ENCODE assay signal across 24 cellular contexts in the genomic region with DNA sequence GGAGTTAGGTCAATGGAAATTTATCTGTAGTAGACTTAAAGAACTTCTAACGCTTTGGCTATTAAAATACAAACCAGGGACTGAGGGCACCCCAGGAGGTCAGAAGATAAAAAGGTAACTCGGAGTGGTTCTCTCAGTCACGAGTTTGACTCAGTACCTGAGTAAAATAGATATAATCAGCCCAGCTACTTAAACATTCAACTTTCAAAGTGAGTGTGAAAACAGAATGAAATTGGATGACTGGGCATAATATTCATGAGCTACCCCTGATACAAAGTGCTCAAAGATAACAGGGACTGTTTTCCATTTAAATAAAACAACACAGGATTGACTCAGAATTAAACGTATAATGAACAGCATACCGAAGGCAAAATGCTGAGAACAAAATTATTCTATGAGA.
A peak's percentile ranks its signal among the peaks of the same experiment; 100 is the strongest.
DNase-seq lines count a peak whose midpoint lies in the region; ATAC-seq lines count a peak whose summit lies in the region.
"Had no signal": no experiment of that assay in that cellular context is flagged by ENCODE, and none has a peak within 500 bp of the region (broad histone marks: within the 10 kb centered on the region; RNA-seq: fewer than 3 reads in every experiment).

No MANE protein-coding gene starts in this region.

- peaks cover 32 to 37% (median 36%) of the 10 kb centered on the region in 3 donors for H3K4me1 Mint-ChIP-seq in IgD-negative memory B cell
- peaks cover 32% of the 10 kb centered on the region for H3K4me1 Mint-ChIP-seq in memory B cell

- H3K9me3 Mint-ChIP-seq in IgD-negative memory B cell = no peaks in the 10 kb centered on the region
- H3K9me3 Mint-ChIP-seq in memory B cell = no peaks in the 10 kb centered on the region

- no peaks in the 10 kb centered on the region; the same call in 1 of the 2 replicates for H3K79me2 ChIP-seq in GM23248 (ENCODE audit: insufficient read depth)

- H3K27ac Mint-ChIP-seq in IgD-negative memory B cell = peak overlapping the region; percentile 54 to 71 (median 54)
- H3K27ac Mint-ChIP-seq in memory B cell = peak overlapping the region; percentile 77
- H3K27ac Mint-ChIP-seq: activated CD8-positive, alpha-beta memory T cell treated with anti-CD3 and anti-CD28 coated beads, Interleukin-2, amount 10 ng/mL, durations not matched to agents 7 days and 5 days had no signal

- H3K27ac ChIP-seq in GM23248 = no peak overlapping the region
- H3K27ac ChIP-seq: sigmoid colon, SJCRH30, tibial nerve had no signal

- H3K9ac ChIP-seq in GM23248 = no peak overlapping the region

- peaks cover 12% of the 10 kb centered on the region for H3K36me3 Mint-ChIP-seq in IgD-negative memory B cell
- peaks cover 12% of the 10 kb centered on the region for H3K36me3 Mint-ChIP-seq in memory B cell

- 96 to 100% methylated on average over 5 of the region's 5 CpGs for WGBS in GM23248 (ENCODE audit: low coverage in 1 of 2, low lambda C conversion rate in 2 of 2, missing lambda C conversion rate in 2 of 2), 2 experiments

- H3F3A ChIP-seq in GM23248 (ENCODE audit: insufficient read depth) = peaks cover 3% of the 10 kb centered on the region; the same call in 1 of the 2 replicates

- no peaks in the 10 kb centered on the region for H4K20me1 ChIP-seq in GM23248 (ENCODE audit: insufficient read depth)

- H3K4me3 ChIP-seq in GM23248 = no peak overlapping the region
- H3K4me3 ChIP-seq: lung, sigmoid colon, SJCRH30, tibial nerve had no signal

- no peak overlapping the region for H2AFZ ChIP-seq in GM23248

- H3K4me2 ChIP-seq in GM23248 (ENCODE audit: unreplicated experiment) = no peak overlapping the region

- H3K4me1 ChIP-seq in GM23248 (ENCODE audit: insufficient read depth) = peaks cover 23% of the 10 kb centered on the region
- H3K4me1 ChIP-seq: SJCRH30 had no signal

- ATAC-seq in GM18520 (IDR thresholded peaks at IDR 0.05; ENCODE audit: unreplicated experiment) (peak; percentile 63), HG02852 (IDR thresholded peaks at IDR 0.05; ENCODE audit: unreplicated experiment) (peak; percentile 71), memory B cell (ENCODE audit: low read depth) (no peak)
- ATAC-seq: activated CD8-positive, alpha-beta memory T cell treated with anti-CD3 and anti-CD28 coated beads, Interleukin-2, amount 10 ng/mL, durations not matched to agents 7 days and 5 days had no signal

- H3K4me3 Mint-ChIP-seq in IgD-negative memory B cell = peak overlapping the region in 1 of 4 donors; percentile 14
- H3K4me3 Mint-ChIP-seq in memory B cell = no peak overlapping the region
- H3K4me3 Mint-ChIP-seq: activated CD8-positive, alpha-beta memory T cell treated with anti-CD3 and anti-CD28 coated beads, Interleukin-2, amount 10 ng/mL, durations not matched to agents 7 days and 5 days had no signal

- in situ Hi-C loops in GM23248 (cut with MboI) = no loop called here

- H3K27me3 Mint-ChIP-seq in IgD-negative memory B cell (no peaks in the 10 kb centered on the region), memory B cell (no peaks in the 10 kb centered on the region)
- H3K27me3 Mint-ChIP-seq: activated CD8-positive, alpha-beta memory T cell treated with anti-CD3 and anti-CD28 coated beads, Interleukin-2, amount 10 ng/mL, durations not matched to agents 7 days and 5 days had no signal

- H3K9me3 ChIP-seq in GM23248 (ENCODE audit: low read depth) = no peaks in the 10 kb centered on the region
- H3K9me3 ChIP-seq: sigmoid colon, SJCRH30, tibial nerve had no signal

- no peak for DNase-seq in memory B cell (ENCODE audit: low spot score in 2 of 2)
- DNase-seq in NCI-H187 (lab: John Stamatoyannopoulos, UW) = no peak
- no peak for DNase-seq in GM23248
- DNase-seq in COLO668 (lab: John Stamatoyannopoulos, UW; ENCODE audit: unreplicated experiment) = no peak
- DNase-seq: activated CD4-positive, alpha-beta T cell treated with anti-CD3 and anti-CD28 coated beads for 48 hours; activated CD8-positive, alpha-beta memory T cell treated with anti-CD3 and anti-CD28 coated beads, Interleukin-2, amount 10 ng/mL, durations not matched to agents 7 days and 5 days; activated effector memory CD4-positive, alpha-beta T cell treated with Interleukin-2 at 50 U/mL for 16 hours; central memory CD4-positive, alpha-beta T cell; dermis blood vessel endothelial cell; H7; Kasumi-1; MV-4-11; NCI-H1694 treated with DMSO at 0.1 percent for 48 hours; NCI-H2171 treated with DMSO at 0.1 percent for 48 hours; NCI-H524; sigmoid colon; SJCRH30; stimulated activated CD4-positive, alpha-beta T cell treated with anti-CD3 and anti-CD28 coated beads, Interleukin-15, amount 100 ng/mL, for 24 hours; T-helper 1 cell had no signal

- H3K27me3 ChIP-seq in GM23248 (replicated peaks; ENCODE audit: insufficient read depth) = no peaks in the 10 kb centered on the region
- H3K27me3 ChIP-seq: sigmoid colon, SJCRH30, tibial nerve had no signal

- no peaks in the 10 kb centered on the region for H3K9me2 ChIP-seq in GM23248 (ENCODE audit: insufficient read depth)

- H3K36me3 ChIP-seq in GM23248 (ENCODE audit: low read depth) = no peaks in the 10 kb centered on the region
- H3K36me3 ChIP-seq: SJCRH30 had no signal
